In genomic region chr20:54221996-54222890, GRCh38 we compare ENCODE assay signal across 2 cellular contexts.
TF ChIP-seq lines count a peak whose summit lies in the region.

No MANE protein-coding gene starts in this region.

TF ChIP-seq in SK-N-SH treated with all-trans-retinoic acid at 6 μM for 48 hours, 23 proteins besides CTCF, POLR2A, EP300 and RAD21 (continued from another document):
- no peak for TF ChIP-seq PATZ1 (CRISPR knock-in tag; IDR thresholded peaks at IDR 0.05; ENCODE audit: borderline replicate concordance)
- TF ChIP-seq ZFP3 (CRISPR knock-in tag; IDR thresholded peaks at IDR 0.05) = no peak
- TF ChIP-seq ARNTL (CRISPR knock-in tag; IDR thresholded peaks at IDR 0.05; ENCODE audit: borderline replicate concordance, low read depth) = no peak

TF ChIP-seq in SK-N-SH, 30 proteins besides CTCF, POLR2A, EP300 and RAD21 (continued from another document):
- TF ChIP-seq GABPA (IDR thresholded peaks at IDR 0.05; ENCODE audit: low read depth) (no peak), YY1 (IDR thresholded peaks at IDR 0.05; ENCODE audit: low read depth) (no peak), GATA2 (CRISPR knock-in tag; IDR thresholded peaks at IDR 0.05) (no peak), ELF1 (IDR thresholded peaks at IDR 0.05) (no peak), SMC3 (IDR thresholded peaks at IDR 0.05; ENCODE audit: low read depth, low read length) (no peak), TCF12 (IDR thresholded peaks at IDR 0.05) (no peak), NRF1 (IDR thresholded peaks at IDR 0.05; ENCODE audit: low read depth, low read length) (no peak), TEAD4 (IDR thresholded peaks at IDR 0.05; ENCODE audit: borderline replicate concordance, insufficient read depth) (no peak), POLR2AphosphoS5 (IDR thresholded peaks at IDR 0.05; ENCODE audit: low read depth, low read length) (no peak)
- TF ChIP-seq, protein P1, sequence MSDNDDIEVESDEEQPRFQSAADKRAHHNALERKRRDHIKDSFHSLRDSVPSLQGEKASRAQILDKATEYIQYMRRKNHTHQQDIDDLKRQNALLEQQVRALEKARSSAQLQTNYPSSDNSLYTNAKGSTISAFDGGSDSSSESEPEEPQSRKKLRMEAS (IDR thresholded peaks at IDR 0.05; ENCODE audit: low read depth) = no peak
